In genomic region chr20:14142171-14142570, GRCh38 we compare ENCODE assay signal across 9 cellular contexts.
DNase-seq lines count a peak whose midpoint lies in the region; ATAC-seq and TF ChIP-seq lines count a peak whose summit lies in the region.
"Had no signal": no experiment of that assay in that cellular context is flagged by ENCODE, and none has a peak within 500 bp of the region (broad histone marks: within the 10 kb centered on the region; RNA-seq: fewer than 3 reads in every experiment).

No MANE protein-coding gene starts in this region.

- intact Hi-C loops in esophagus squamous epithelium (cut with DNase I) (no loop called here), tibial artery (cut with DNase I; ENCODE audit: low total_unique reads) (no loop called here)
- intact Hi-C loops in CD8-positive, alpha-beta T cell (cut with DNase I, micrococcal nuclease), result no loop called here

- no peak overlapping the region for H2AFZ ChIP-seq in OCI-LY1 (ENCODE audit: low read length)
- H2AFZ ChIP-seq in neural progenitor cell (replicated peaks), result no peak overlapping the region

- H3K27me3 ChIP-seq in OCI-LY1 (ENCODE audit: insufficient read depth, low read length), result no peaks in the 10 kb centered on the region
- H3K27me3 ChIP-seq in esophagus squamous epithelium, result no peaks in the 10 kb centered on the region
- no peaks in the 10 kb centered on the region for H3K27me3 ChIP-seq in neural progenitor cell
- H3K27me3 ChIP-seq in tibial artery, result no peaks in the 10 kb centered on the region
- H3K27me3 ChIP-seq in CD8-positive, alpha-beta T cell (ENCODE audit: insufficient read depth, low read length), result no peaks in the 10 kb centered on the region

- H3K4me1 Mint-ChIP-seq in neural progenitor cell, result peaks cover 19% of the 10 kb centered on the region
- H3K4me1 Mint-ChIP-seq in CD8-positive, alpha-beta T cell (ENCODE audit: low read depth), result no peaks in the 10 kb centered on the region

- H3K9ac ChIP-seq in OCI-LY1 (ENCODE audit: low read length), result no peak overlapping the region
- H3K9ac ChIP-seq in neural progenitor cell, result no peak overlapping the region

- H3K36me3 ChIP-seq in OCI-LY1 (ENCODE audit: insufficient read depth, low read length) (no peaks in the 10 kb centered on the region), esophagus squamous epithelium (no peaks in the 10 kb centered on the region), neural progenitor cell (no peaks in the 10 kb centered on the region), tibial artery (no peaks in the 10 kb centered on the region)
- H3K36me3 ChIP-seq in CD8-positive, alpha-beta T cell (ENCODE audit: insufficient read depth, low read length), result no peaks in the 10 kb centered on the region

- TF ChIP-seq POLR2A in esophagus squamous epithelium (IDR thresholded peaks at IDR 0.05), result no peak

- no peaks in the 10 kb centered on the region for H3K36me3 Mint-ChIP-seq in neural progenitor cell
- no peaks in the 10 kb centered on the region for H3K36me3 Mint-ChIP-seq in CD8-positive, alpha-beta T cell

- no peaks in the 10 kb centered on the region for H3K9me2 ChIP-seq in OCI-LY1 (ENCODE audit: low read depth, low read length)

- no peaks in the 10 kb centered on the region for H3K27me3 Mint-ChIP-seq in neural progenitor cell (ENCODE audit: insufficient read depth, low read depth)
- no peaks in the 10 kb centered on the region for H3K27me3 Mint-ChIP-seq in CD8-positive, alpha-beta T cell (ENCODE audit: low read depth)

- CTCF ChIA-PET in CD8-positive, alpha-beta T cell (lab: Charles Lee), result no interaction called here

- H3K27ac Mint-ChIP-seq in neural progenitor cell, result peak overlapping the region; percentile 47
- H3K27ac Mint-ChIP-seq in CD8-positive, alpha-beta T cell, result no peak overlapping the region

- H3K27ac ChIP-seq in OCI-LY1 (ENCODE audit: low read depth, low read length, poor library complexity, severe bottlenecking) (no peak overlapping the region), esophagus squamous epithelium (no peak overlapping the region), neural progenitor cell (no peak overlapping the region), tibial artery (no peak overlapping the region)
- no peak overlapping the region for H3K27ac ChIP-seq in CD8-positive, alpha-beta T cell (ENCODE audit: low read depth, low read length)

- H3F3A ChIP-seq in OCI-LY1 (ENCODE audit: insufficient read depth, low read length) (no peaks in the 10 kb centered on the region), neural progenitor cell (ENCODE audit: low read depth) (no peaks in the 10 kb centered on the region)

- H3K9me3 ChIP-seq in OCI-LY1 (ENCODE audit: low read length) (no peaks in the 10 kb centered on the region), esophagus squamous epithelium (no peaks in the 10 kb centered on the region), neural progenitor cell (ENCODE audit: low read depth) (no peaks in the 10 kb centered on the region), tibial artery (no peaks in the 10 kb centered on the region)
- H3K9me3 ChIP-seq in CD8-positive, alpha-beta T cell (ENCODE audit: low read length), result no peaks in the 10 kb centered on the region

- DNase-seq in DMS53 (lab: John Stamatoyannopoulos, UW) (peak; percentile 96), esophagus squamous epithelium (lab: John Stamatoyannopoulos, UW) (no peak), neural progenitor cell (ENCODE audit: low spot score) (peak; percentile 85), tibial artery (no peak)
- DNase-seq in Jurkat, Clone E6-1 (ENCODE audit: low read depth, low spot score), result peak; percentile 5
- DNase-seq in CD8-positive, alpha-beta T cell, result no peak

- H3K4me2 ChIP-seq in OCI-LY1 (ENCODE audit: low read length) (no peak overlapping the region), neural progenitor cell (no peak overlapping the region)

- H4K20me1 ChIP-seq in OCI-LY1 (ENCODE audit: insufficient read depth, low read length) (no peaks in the 10 kb centered on the region), neural progenitor cell (ENCODE audit: low read depth) (no peaks in the 10 kb centered on the region)

- 17 to 18% methylated on average over 5 of the region's 5 CpGs for WGBS in esophagus squamous epithelium, 2 donors

- TF ChIP-seq CTCF in OCI-LY1 (IDR thresholded peaks at IDR 0.05; ENCODE audit: low read length) (peak; percentile 47; the same call in 1 of the 2 replicates), esophagus squamous epithelium (IDR thresholded peaks at IDR 0.05) (peak in 5 of 6 experiments; percentile 11 to 57 (median 40)), neural progenitor cell (IDR thresholded peaks at IDR 0.05) (peak; percentile 84), tibial artery (IDR thresholded peaks at IDR 0.05) (peak in 1 of 2 experiments; percentile 37)
- no peak for TF ChIP-seq CTCF in CD8-positive, alpha-beta T cell (IDR thresholded peaks at IDR 0.05)

- H3K79me2 ChIP-seq in OCI-LY1 (ENCODE audit: insufficient read depth, low read length) (no peaks in the 10 kb centered on the region), neural progenitor cell (ENCODE audit: low read depth) (no peaks in the 10 kb centered on the region)

- no peak for ATAC-seq in GM19455 (IDR thresholded peaks at IDR 0.05; ENCODE audit: unreplicated experiment)
- ATAC-seq in CD8-positive, alpha-beta T cell, result no peak
- ATAC-seq: K562 had no signal

- H3K4me3 ChIP-seq in Jurkat, Clone E6-1 (ENCODE audit: low read length), result no peak overlapping the region
- H3K4me3 ChIP-seq in OCI-LY1 (ENCODE audit: low read depth, low read length, poor library complexity, severe bottlenecking) (no peak overlapping the region), esophagus squamous epithelium (no peak overlapping the region), neural progenitor cell (no peak overlapping the region), tibial artery (no peak overlapping the region)
- H3K4me3 ChIP-seq in CD8-positive, alpha-beta T cell (ENCODE audit: low read depth, low read length), result no peak overlapping the region
- H3K4me3 ChIP-seq: K562 had no signal

- H3K4me3 Mint-ChIP-seq in neural progenitor cell, result no peak overlapping the region
- no peak overlapping the region for H3K4me3 Mint-ChIP-seq in CD8-positive, alpha-beta T cell

- no peaks in the 10 kb centered on the region for H3K4me1 ChIP-seq in OCI-LY1 (ENCODE audit: insufficient read depth, low read length, severe bottlenecking)
- H3K4me1 ChIP-seq in esophagus squamous epithelium, result no peaks in the 10 kb centered on the region
- peaks cover 8% of the 10 kb centered on the region for H3K4me1 ChIP-seq in neural progenitor cell
- no peaks in the 10 kb centered on the region for H3K4me1 ChIP-seq in tibial artery
- H3K4me1 ChIP-seq in CD8-positive, alpha-beta T cell (ENCODE audit: insufficient read depth, low read length), result no peaks in the 10 kb centered on the region

- H3K9me3 Mint-ChIP-seq in neural progenitor cell, result no peaks in the 10 kb centered on the region
- H3K9me3 Mint-ChIP-seq in CD8-positive, alpha-beta T cell, result no peaks in the 10 kb centered on the region

- POLR2A ChIA-PET in CD8-positive, alpha-beta T cell (lab: Charles Lee), result no interaction called here

Comparison
In these comparisons a context has a peak if more than half of its experiments do, and no peak if none do; other contexts are left out.
1. DNase-seq: peak in DMS53 (single experiment), Jurkat, Clone E6-1 (single experiment) and neural progenitor cell (single experiment); none in esophagus squamous epithelium (single experiment), tibial artery (0 of 2) and CD8-positive, alpha-beta T cell (0 of 7).